ENCODE assay signal across 1 cellular context in genomic region chr4:10981611-10982010, GRCh38.
TF ChIP-seq lines count a peak whose summit lies in the region.

No MANE protein-coding gene starts in this region.

TF ChIP-seq in H1, 55 proteins besides CTCF, POLR2A, EP300 and RAD21 (continued from another document):
- no peak for TF ChIP-seq MAX (IDR thresholded peaks at IDR 0.05)
- TF ChIP-seq USF2 (IDR thresholded peaks at IDR 0.05; ENCODE audit: low read length): no peak
- TF ChIP-seq SIN3A (conservative IDR thresholded peaks at IDR 0.05 in 1 of 2, IDR thresholded peaks at IDR 0.05 in 1 of 2; ENCODE audit: low read depth in 1 of 2, low read length in 2 of 2): no peak
- TF ChIP-seq JUND (IDR thresholded peaks at IDR 0.05; ENCODE audit: low read length): no peak
- 0 out of 2 replicates have a peak, but pooled peaks have one; percentile 32 for TF ChIP-seq TEAD4 (IDR thresholded peaks at IDR 0.05; ENCODE audit: low read depth, low read length)
TF ChIP-seq in H1: peak in this region for 2.
